1 cellular context compared by ENCODE assay signal in the genomic region with DNA sequence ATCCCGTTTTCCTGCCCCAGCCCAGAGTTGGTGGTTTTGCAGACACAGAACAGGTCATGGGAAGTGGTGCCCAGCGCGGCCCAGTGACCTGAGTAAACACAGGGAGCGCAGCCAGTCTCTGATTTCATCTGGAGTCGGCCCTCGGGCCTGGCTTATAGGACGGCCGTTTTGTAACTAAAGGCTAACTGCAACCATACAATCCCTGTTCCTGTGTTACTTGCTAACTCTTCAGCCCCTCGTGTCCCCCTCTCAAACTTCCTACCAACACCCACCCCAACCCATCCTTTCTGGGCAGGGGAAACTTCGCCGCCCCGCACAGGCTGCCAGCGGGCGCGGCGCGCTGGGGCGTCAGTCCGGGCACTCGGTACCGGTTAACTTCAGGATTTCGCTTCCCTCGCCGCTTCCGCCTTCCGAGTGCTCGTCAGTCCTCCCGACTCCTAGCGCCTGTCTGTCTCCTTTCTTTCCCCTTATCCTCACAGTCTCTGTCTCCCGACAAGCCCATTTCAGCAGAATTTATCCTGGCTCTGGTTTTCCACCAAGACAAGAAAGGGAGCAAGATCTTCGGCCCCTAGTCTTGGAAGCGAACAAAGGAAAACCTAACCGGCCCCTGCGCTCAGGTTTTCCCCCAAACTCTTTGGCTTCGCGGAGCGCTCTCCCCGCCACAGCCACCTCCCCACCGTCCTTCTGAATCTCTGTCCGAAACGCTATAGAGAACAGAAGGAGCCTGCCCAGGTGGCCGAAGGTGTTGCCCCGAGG.
TF ChIP-seq lines count a peak whose summit lies in the region.

No MANE protein-coding gene starts in this region.

TF ChIP-seq in IMR-90, 13 proteins besides CTCF, POLR2A, EP300 and RAD21 (continued from another document):
- TF ChIP-seq, protein P1, sequence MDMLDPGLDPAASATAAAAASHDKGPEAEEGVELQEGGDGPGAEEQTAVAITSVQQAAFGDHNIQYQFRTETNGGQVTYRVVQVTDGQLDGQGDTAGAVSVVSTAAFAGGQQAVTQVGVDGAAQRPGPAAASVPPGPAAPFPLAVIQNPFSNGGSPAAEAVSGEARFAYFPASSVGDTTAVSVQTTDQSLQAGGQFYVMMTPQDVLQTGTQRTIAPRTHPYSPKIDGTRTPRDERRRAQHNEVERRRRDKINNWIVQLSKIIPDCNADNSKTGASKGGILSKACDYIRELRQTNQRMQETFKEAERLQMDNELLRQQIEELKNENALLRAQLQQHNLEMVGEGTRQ (IDR thresholded peaks at IDR 0.05; ENCODE audit: low read depth, low read length) = no peak
- TF ChIP-seq NFE2L2 (IDR thresholded peaks at IDR 0.05; ENCODE audit: low read depth, low read length) = no peak
